8 cellular contexts compared by ENCODE assay signal in the genomic region with DNA sequence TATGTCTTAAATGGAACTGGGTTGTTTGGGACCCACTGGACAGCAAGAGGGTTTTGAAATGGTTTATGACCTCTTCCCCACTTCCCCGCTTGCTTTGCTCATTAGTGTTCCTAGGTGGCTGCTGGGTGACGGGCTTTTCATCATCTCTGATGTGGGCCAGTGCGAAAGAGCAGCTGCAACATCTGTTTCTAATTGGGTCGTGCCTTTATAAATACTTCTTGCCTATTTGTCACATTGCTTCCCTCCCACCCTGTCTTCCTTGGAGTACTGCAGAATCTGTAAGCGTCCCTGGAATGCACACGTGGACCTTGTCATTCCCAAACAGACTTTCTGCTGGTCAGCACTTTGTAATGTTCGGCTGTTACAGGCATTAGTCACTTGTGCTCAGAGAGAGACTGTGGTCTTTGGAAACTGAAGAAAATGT. TPM values are rescaled to one million over a fixed set of nuclear protein-coding genes. Genes with fewer than 3 reads are reported as not detected.
DNase-seq lines count a peak whose midpoint lies in the region; ATAC-seq and TF ChIP-seq lines count a peak whose summit lies in the region.

No MANE protein-coding gene starts in this region.

- TF ChIP-seq CTCF in choroid plexus epithelial cell (conservative IDR thresholded peaks at IDR 0.05; ENCODE audit: low read depth, low read length) (no peak), lung (IDR thresholded peaks at IDR 0.05; ENCODE audit: control extremely low read depth, extremely low read depth) (no peak), tibial nerve (IDR thresholded peaks at IDR 0.05) (no peak)

- ATAC-seq in lung (ENCODE audit: insufficient read depth, low FRiP score) (peak; percentile 62), GM21825 (IDR thresholded peaks at IDR 0.05; ENCODE audit: unreplicated experiment) (no peak), HG03354 (IDR thresholded peaks at IDR 0.05; ENCODE audit: poor library complexity, severe bottlenecking, unreplicated experiment) (no peak)

- no peak for TF ChIP-seq POLR2A in tibial nerve (IDR thresholded peaks at IDR 0.05)

- H3K4me3 ChIP-seq in HUES48 (ENCODE audit: low read depth, low read length) (no peak overlapping the region), choroid plexus epithelial cell (ENCODE audit: low read depth, low read length) (no peak overlapping the region), lung (no peak overlapping the region), tibial nerve (no peak overlapping the region)

- peak overlapping the region; percentile 48 for H3K27ac ChIP-seq in HUES48 (ENCODE audit: low read depth, low read length)
- H3K27ac ChIP-seq in lung (ENCODE audit: low read depth in 1 of 2, low read length in 1 of 2): peak overlapping the region in 1 of 2 donors; percentile 41
- H3K27ac ChIP-seq in tibial nerve: peak overlapping the region; percentile 33 to 85 (median 68)

- no peaks in the 10 kb centered on the region for H3K27me3 ChIP-seq in HUES48 (ENCODE audit: control insufficient read depth, insufficient read depth, low read length)
- H3K27me3 ChIP-seq in lung (ENCODE audit: control insufficient read depth, insufficient read depth): no peaks in the 10 kb centered on the region
- H3K27me3 ChIP-seq in tibial nerve: no peaks in the 10 kb centered on the region

- H3K9me3 ChIP-seq in HUES48 (ENCODE audit: control insufficient read depth, insufficient read depth, low read length): no peaks in the 10 kb centered on the region
- no peaks in the 10 kb centered on the region for H3K9me3 ChIP-seq in lung (ENCODE audit: control insufficient read depth in 2 of 2, insufficient read depth in 1 of 2, low read length in 1 of 2)
- H3K9me3 ChIP-seq in tibial nerve: no peaks in the 10 kb centered on the region

- no peak overlapping the region for H3K9ac ChIP-seq in HUES48 (ENCODE audit: low read depth, low read length)

- TF ChIP-seq EP300 in tibial nerve (IDR thresholded peaks at IDR 0.05): peak; percentile 19 to 92

- H3K36me3 ChIP-seq in HUES48 (ENCODE audit: control insufficient read depth, insufficient read depth, low read length): no peaks in the 10 kb centered on the region
- H3K36me3 ChIP-seq in lung (ENCODE audit: control insufficient read depth in 2 of 2, insufficient read depth in 2 of 2, low read length in 2 of 2): no peaks in the 10 kb centered on the region
- no peaks in the 10 kb centered on the region for H3K36me3 ChIP-seq in tibial nerve

- DNase-seq in choroid plexus epithelial cell (ENCODE audit: low read depth) (peak; percentile 100), lung (ENCODE audit: low spot score) (peak; percentile 33), tibial nerve (ENCODE audit: low spot score in 2 of 2) (peak; percentile 54 to 77), DMS153 treated with DMSO at 0.1 percent for 48 hours (lab: John Stamatoyannopoulos, UW; ENCODE audit: unreplicated experiment) (no peak), NCI-H345 treated with DMSO at 0.1 percent for 48 hours (lab: John Stamatoyannopoulos, UW; ENCODE audit: unreplicated experiment) (no peak)

- 57 to 67% methylated on average over 7 of the region's 7 CpGs for WGBS in lung, 2 donors
- 21 to 23% methylated on average over 7 of the region's 7 CpGs for WGBS in tibial nerve, 2 donors

- H3K4me1 ChIP-seq in HUES48 (ENCODE audit: control insufficient read depth, insufficient read depth, low read length) (peaks cover 59% of the 10 kb centered on the region), lung (ENCODE audit: control insufficient read depth in 2 of 2, insufficient read depth in 2 of 2, low read length in 2 of 2) (peaks cover 2 to 18% of the 10 kb centered on the region in 2 donors), tibial nerve (peaks cover 0 to 79% (median 33%) of the 10 kb centered on the region in 4 donors)

RNA-seq across cellular contexts. Expression of a gene that starts 35.2 kb away (rescaled TPM):
- total RNA-seq in lung (100 to 1,000 TPM; 104 to 126 TPM), tibial nerve (100 to 1,000 TPM; 111 to 205 (median 176) TPM)
- polyA plus RNA-seq in lung: 10 to 100 TPM; 20.4 to 24.5 TPM

Comparison
In these comparisons a context has a peak if more than half of its experiments do, and no peak if none do; other contexts are left out.
1. DNase-seq: peak in choroid plexus epithelial cell (single experiment), lung (single experiment) and tibial nerve (2 of 2); none in DMS153 treated with DMSO at 0.1 percent for 48 hours (single experiment) and NCI-H345 treated with DMSO at 0.1 percent for 48 hours (single experiment).